8 cellular contexts compared by ENCODE assay signal in genomic region chr12:40106655-40107054, GRCh38. TPM values are rescaled to one million over a fixed set of nuclear protein-coding genes. Genes with fewer than 3 reads are reported as not detected.
A peak's percentile ranks its signal among the peaks of the same experiment; 100 is the strongest.
DNase-seq lines count a peak whose midpoint lies in the region; ATAC-seq and TF ChIP-seq lines count a peak whose summit lies in the region.

No MANE protein-coding gene starts in this region.

- H3K27ac ChIP-seq in OCI-LY7 (ENCODE audit: low read depth, low read length, poor library complexity, severe bottlenecking): no peak overlapping the region
- peak overlapping the region; percentile 71 for H3K27ac ChIP-seq in rectal smooth muscle tissue (ENCODE audit: low read depth, low read length)

- no peaks in the 10 kb centered on the region for H3K36me3 ChIP-seq in ES-I3 (ENCODE audit: insufficient read depth, low read length)
- no peaks in the 10 kb centered on the region for H3K36me3 ChIP-seq in OCI-LY7 (ENCODE audit: insufficient read depth, low read length)
- no peaks in the 10 kb centered on the region for H3K36me3 ChIP-seq in rectal smooth muscle tissue (ENCODE audit: control insufficient read depth, insufficient read depth, low read length)

- H3K9me3 Mint-ChIP-seq in effector memory CD8-positive, alpha-beta T cell: no peaks in the 10 kb centered on the region

- CTCF ChIA-PET in OCI-LY7 (lab: Charles Lee; ENCODE audit: unreplicated experiment): interaction anchor here (2.1 kb wide), 1 partner anchor 95 kb away, joined by 7 read pairs; no protein-coding TSS in a partner anchor

- H3K79me2 ChIP-seq in OCI-LY7 (ENCODE audit: insufficient read depth, low read depth, low read length): peaks cover 8% of the 10 kb centered on the region; the same call in 1 of the 2 replicates

- H3K27ac Mint-ChIP-seq in effector memory CD8-positive, alpha-beta T cell: peak overlapping the region; percentile 77 to 87

- no TSS peak for BruUV-seq in OCI-LY7 (replicated peaks; lab: Mats Ljungman, UMichigan)

- peak overlapping the region; percentile 74 for H2AFZ ChIP-seq in OCI-LY7 (ENCODE audit: low read length)

- POLR2A ChIA-PET in OCI-LY7 (lab: Charles Lee): interaction anchor here (0.7 to 5.4 kb wide), 7 partner anchors 11 to 102 kb away, joined by 3 to 24 read pairs (median 4); no protein-coding TSS in a partner anchor

- ATAC-seq in effector memory CD8-positive, alpha-beta T cell (replicated peaks): no peak
- ATAC-seq in omental fat pad (ENCODE audit: low FRiP score): no peak

- DNase-seq in OCI-LY7 (ENCODE audit: low spot score): no peak
- peak in 1 of 3 experiments; percentile 2 for DNase-seq in effector memory CD8-positive, alpha-beta T cell
- DNase-seq in stimulated activated CD4-positive, alpha-beta T cell treated with anti-CD3 and anti-CD28 coated beads, Interleukin-15, amount 100 ng/mL, for 24 hours: no peak
- DNase-seq in SW480 (ENCODE audit: low spot score): no peak
- DNase-seq in omental fat pad (ENCODE audit: low spot score): no peak
- DNase-seq in NCI-H1092 (lab: John Stamatoyannopoulos, UW): no peak

- no peaks in the 10 kb centered on the region for H3K9me2 ChIP-seq in OCI-LY7 (ENCODE audit: insufficient read depth, low read length)

- H3K4me3 ChIP-seq in OCI-LY7 (ENCODE audit: low read depth, low read length, poor library complexity, severe bottlenecking) (peak overlapping the region; percentile 96), rectal smooth muscle tissue (ENCODE audit: low read length) (peak overlapping the region; percentile 73)

- H3K4me1 ChIP-seq in ES-I3 (ENCODE audit: insufficient read depth, low read length) (peaks cover 7% of the 10 kb centered on the region; the same call in 1 of the 2 replicates), OCI-LY7 (ENCODE audit: insufficient read depth, low read length, poor library complexity, severe bottlenecking) (peaks cover 39% of the 10 kb centered on the region), rectal smooth muscle tissue (ENCODE audit: control insufficient read depth, insufficient read depth, low read length) (peaks cover 5% of the 10 kb centered on the region)

- H3K9me3 ChIP-seq in ES-I3 (ENCODE audit: control insufficient read depth, insufficient read depth, low read length): no peaks in the 10 kb centered on the region
- no peaks in the 10 kb centered on the region for H3K9me3 ChIP-seq in OCI-LY7 (ENCODE audit: low read length)

- peaks cover 7% of the 10 kb centered on the region; the same call in 1 of the 2 replicates for H4K20me1 ChIP-seq in OCI-LY7 (ENCODE audit: insufficient read depth, low read length)

- peaks cover 26% of the 10 kb centered on the region for H3K36me3 Mint-ChIP-seq in effector memory CD8-positive, alpha-beta T cell (ENCODE audit: insufficient read depth)

- no peaks in the 10 kb centered on the region for H3K27me3 ChIP-seq in rectal smooth muscle tissue (ENCODE audit: control insufficient read depth, insufficient read depth, low read length)

- TF ChIP-seq CTCF in OCI-LY7 (conservative IDR thresholded peaks at IDR 0.05; ENCODE audit: low read length): no peak
- no peak for TF ChIP-seq CTCF in omental fat pad (IDR thresholded peaks at IDR 0.05)

- intact Hi-C loops in OCI-LY7 (cut with micrococcal nuclease; ENCODE audit: unreplicated experiment): loop anchor here (1.0 to 5.0 kb wide), 5 partner anchors 95 to 489 kb away; partner anchors contain the start of gene ABCD2

- H3K4me3 Mint-ChIP-seq in effector memory CD8-positive, alpha-beta T cell: peak overlapping the region; percentile 90 to 99

- H3K27me3 Mint-ChIP-seq in effector memory CD8-positive, alpha-beta T cell: no peaks in the 10 kb centered on the region

- H3K9ac ChIP-seq in ES-I3 (ENCODE audit: low read depth, low read length) (peak overlapping the region; percentile 85; the same call in 1 of the 2 replicates), rectal smooth muscle tissue (ENCODE audit: low read length) (no peak overlapping the region)

- H3K4me2 ChIP-seq in OCI-LY7 (ENCODE audit: low read length): peak overlapping the region; percentile 89

- H3K4me1 Mint-ChIP-seq in effector memory CD8-positive, alpha-beta T cell (ENCODE audit: low read depth in 2 of 2): peaks cover 26 to 32% of the 10 kb centered on the region in 2 donors

RNA-seq across cellular contexts. Expression of gene SLC2A13, which starts 0.8 kb away (rescaled TPM):
- 14.1 and 16.5 TPM in 2 replicates for total RNA-seq in OCI-LY7 (2014; rRNA removed; shearing (Covaris generic))
- total RNA-seq in OCI-LY7 (2022) (12.4 and 13.3 TPM in 2 replicates), omental fat pad (10 to 100 TPM; 11.6 to 25.9 (median 15.6) TPM)
